In genomic region chrX:69538321-69538876, GRCh38 we compare ENCODE assay signal across 8 cellular contexts. TPM values are rescaled to one million over a fixed set of nuclear protein-coding genes. Genes with fewer than 3 reads are reported as not detected.
DNase-seq lines count a peak whose midpoint lies in the region; ATAC-seq and TF ChIP-seq lines count a peak whose summit lies in the region.

No MANE protein-coding gene starts in this region.

- H4K20me1 ChIP-seq in KMS-11 (ENCODE audit: insufficient read depth): no peaks in the 10 kb centered on the region

- H3K9ac ChIP-seq in KMS-11: peak overlapping the region; percentile 39; the same call in 1 of the 2 replicates

- peak overlapping the region; percentile 93 for H2AFZ ChIP-seq in KMS-11 (ENCODE audit: low read depth)

- peaks cover 20% of the 10 kb centered on the region for H3K4me1 ChIP-seq in KMS-11 (ENCODE audit: low read depth, poor library complexity, severe bottlenecking)

- H3K27ac ChIP-seq in KMS-11: no peak overlapping the region
- no peak overlapping the region for H3K27ac ChIP-seq in caudate nucleus (ENCODE audit: low read depth, low read length)

- TF ChIP-seq CTCF in KMS-11 (conservative IDR thresholded peaks at IDR 0.05; ENCODE audit: low read depth, low read length) (peak; percentile 66), kidney epithelial cell (IDR thresholded peaks at IDR 0.05; ENCODE audit: insufficient read depth, low read length, poor library complexity, severe bottlenecking) (peak; percentile 80)

- H3K36me3 ChIP-seq in KMS-11 (ENCODE audit: insufficient read depth) (no peaks in the 10 kb centered on the region), kidney epithelial cell (ENCODE audit: control insufficient read depth, insufficient read depth, low read length) (no peaks in the 10 kb centered on the region)

- DNase-seq in COR-L47 (lab: John Stamatoyannopoulos, UW): peak; percentile 21
- DNase-seq in caudate nucleus (lab: John Stamatoyannopoulos, UW): peak in 51 of 61 donors; percentile 0 to 53 (median 18)
- no peak for DNase-seq in kidney epithelial cell (ENCODE audit: low read depth)
- peak; percentile 62 to 68 for DNase-seq in stimulated activated CD4-positive, alpha-beta T cell treated with anti-CD3 and anti-CD28 coated beads, Interleukin-1b, Interleukin-23, amount 100 ng/mL, for 4 hours (ENCODE audit: low read depth in 2 of 2)
- no peak for DNase-seq in NK-92 treated with Interleukin-12 subunit alpha and Interleukin-12 subunit beta, amount 100 ng/mL, for 24 hours (lab: John Stamatoyannopoulos, UW)

- no peak overlapping the region for H3K4me3 ChIP-seq in KMS-11 (IDR thresholded peaks at IDR 0.05; ENCODE audit: insufficient read depth, low read depth, low read length)
- H3K4me3 ChIP-seq in kidney epithelial cell (ENCODE audit: low read depth, low read length): peak overlapping the region; percentile 33

- H3K27me3 ChIP-seq in KMS-11 (ENCODE audit: insufficient read depth, low read depth) (no peaks in the 10 kb centered on the region), kidney epithelial cell (ENCODE audit: control insufficient read depth, insufficient read depth, low read length) (peaks cover 3% of the 10 kb centered on the region)

- no peaks in the 10 kb centered on the region for H3K79me2 ChIP-seq in KMS-11 (ENCODE audit: insufficient read depth, low read depth)

- peak overlapping the region; percentile 34 for H3K4me2 ChIP-seq in KMS-11

- peak; percentile 90 for ATAC-seq in GM21423 (IDR thresholded peaks at IDR 0.05; ENCODE audit: unreplicated experiment)
- peak; percentile 74 to 85 for ATAC-seq in activated CD4-positive, CD25-positive, alpha-beta regulatory T cell treated with anti-CD3 and anti-CD28 coated beads, Interleukin-2, amount 50 U/mL, for 24 hours

RNA-seq across cellular contexts. Expression of gene NALF2, which starts 34.3 kb away (rescaled TPM):
- total RNA-seq in kidney epithelial cell: 3.6 and 4.6 TPM in 2 replicates

Comparison
In these comparisons a context has a peak if more than half of its experiments do, and no peak if none do; other contexts are left out.
1. DNase-seq: peak in COR-L47 (single experiment), caudate nucleus (51 of 61) and stimulated activated CD4-positive, alpha-beta T cell treated with anti-CD3 and anti-CD28 coated beads, Interleukin-1b, Interleukin-23, amount 100 ng/mL, for 4 hours (2 of 2); none in kidney epithelial cell (single experiment) and NK-92 treated with Interleukin-12 subunit alpha and Interleukin-12 subunit beta, amount 100 ng/mL, for 24 hours (single experiment).